Comparison of ENCODE assay signal across 15 cellular contexts in the genomic region with DNA sequence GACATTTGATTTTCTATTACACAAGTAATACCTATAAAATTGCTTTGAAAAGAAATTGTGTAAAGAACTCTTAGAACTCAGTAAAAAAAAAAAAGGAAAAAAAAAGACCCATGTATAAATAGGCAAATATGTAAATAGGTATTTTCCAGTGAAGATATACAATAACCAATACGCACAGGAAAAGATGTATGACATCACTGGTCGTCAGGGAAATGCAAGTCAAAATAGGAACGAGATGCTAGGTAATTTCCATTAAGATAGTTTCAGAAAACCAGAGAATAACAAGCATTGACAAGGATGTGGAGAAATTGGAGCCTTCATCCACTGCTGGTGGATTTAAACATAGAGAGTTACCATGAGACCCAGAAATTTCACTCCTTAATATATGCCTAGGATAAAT.
DNase-seq lines count a peak whose midpoint lies in the region; ATAC-seq and TF ChIP-seq lines count a peak whose summit lies in the region.
"Had no signal": no experiment of that assay in that cellular context is flagged by ENCODE, and none has a peak within 500 bp of the region (broad histone marks: within the 10 kb centered on the region; RNA-seq: fewer than 3 reads in every experiment).

No MANE protein-coding gene starts in this region.

- H3K27ac Mint-ChIP-seq in memory B cell (peak overlapping the region; percentile 89), nephron progenitor cell (no peak overlapping the region)
- H3K27ac Mint-ChIP-seq: activated CD4-positive, alpha-beta memory T cell treated with anti-CD3 and anti-CD28 coated beads for 36 hours; T-helper 2 cell treated with Interferon-gamma antibody and Interleukin-4, amounts not matched to agents 5 μg/mL and 100 μg/mL, for 36 hours had no signal

- no peak for TF ChIP-seq CTCF in nephron progenitor cell (IDR thresholded peaks at IDR 0.05)

- peak; percentile 77 for ATAC-seq in HG02610 (IDR thresholded peaks at IDR 0.05; ENCODE audit: unreplicated experiment)
- ATAC-seq in HG03520 (IDR thresholded peaks at IDR 0.05; ENCODE audit: unreplicated experiment) = peak; percentile 80
- peak; percentile 80 for ATAC-seq in memory B cell (ENCODE audit: low read depth)
- no peak for ATAC-seq in GM21367 (IDR thresholded peaks at IDR 0.05; ENCODE audit: unreplicated experiment)

- H3K4me3 Mint-ChIP-seq in memory B cell = no peak overlapping the region
- H3K4me3 Mint-ChIP-seq in nephron progenitor cell = no peak overlapping the region
- H3K4me3 Mint-ChIP-seq: activated CD4-positive, alpha-beta memory T cell treated with anti-CD3 and anti-CD28 coated beads for 36 hours; T-helper 2 cell treated with Interferon-gamma antibody and Interleukin-4, amounts not matched to agents 5 μg/mL and 100 μg/mL, for 36 hours had no signal

- H3K36me3 Mint-ChIP-seq in memory B cell (no peaks in the 10 kb centered on the region), nephron progenitor cell (ENCODE audit: low read depth) (no peaks in the 10 kb centered on the region)
- H3K36me3 Mint-ChIP-seq: activated CD4-positive, alpha-beta memory T cell treated with anti-CD3 and anti-CD28 coated beads for 36 hours had no signal

- peak; percentile 62 for DNase-seq in DMS 273 (lab: John Stamatoyannopoulos, UW; ENCODE audit: unreplicated experiment)
- no peak for DNase-seq in DMS 273 treated with DMSO at 0.1 percent for 48 hours (lab: John Stamatoyannopoulos, UW)
- DNase-seq in memory B cell (ENCODE audit: low spot score in 2 of 2) = no peak
- DNase-seq in nephron progenitor cell = no peak
- no peak for DNase-seq in SK-N-DZ (ENCODE audit: low spot score)
- DNase-seq: activated CD4-positive, alpha-beta memory T cell treated with anti-CD3 and anti-CD28 coated beads for 36 hours; activated naive CD4-positive, alpha-beta T cell; Calu3; NCI-H2227 treated with DMSO at 0.1 percent for 48 hours; nucleus accumbens; thyroid gland had no signal

- peaks cover 8% of the 10 kb centered on the region for H3K4me1 Mint-ChIP-seq in memory B cell
- H3K4me1 Mint-ChIP-seq in nephron progenitor cell = no peaks in the 10 kb centered on the region

- H3K27me3 Mint-ChIP-seq in memory B cell = no peaks in the 10 kb centered on the region
- peaks cover 21% of the 10 kb centered on the region for H3K27me3 Mint-ChIP-seq in nephron progenitor cell (ENCODE audit: low read depth, poor library complexity)
- H3K27me3 Mint-ChIP-seq: activated CD4-positive, alpha-beta memory T cell treated with anti-CD3 and anti-CD28 coated beads for 36 hours had no signal

- H3K9me3 Mint-ChIP-seq in memory B cell = no peaks in the 10 kb centered on the region
- H3K9me3 Mint-ChIP-seq in nephron progenitor cell = no peaks in the 10 kb centered on the region
